12 cellular contexts compared by ENCODE assay signal in genomic region chr9:21800931-21801682, GRCh38. TPM values are rescaled to one million over a fixed set of nuclear protein-coding genes. Genes with fewer than 3 reads are reported as not detected.
DNase-seq lines count a peak whose midpoint lies in the region; ATAC-seq, FAIRE-seq and TF ChIP-seq lines count a peak whose summit lies in the region.
"Had no signal": no experiment of that assay in that cellular context is flagged by ENCODE, and none has a peak within 500 bp of the region (broad histone marks: within the 10 kb centered on the region; RNA-seq: fewer than 3 reads in every experiment).

No MANE protein-coding gene starts in this region.

- H3K4me1 ChIP-seq in heart right ventricle (peaks cover 0 to 42% (median 22%) of the 10 kb centered on the region in 9 donors), mucosa of stomach (ENCODE audit: control insufficient read depth, insufficient read depth, low read length) (peaks cover 11% of the 10 kb centered on the region), urinary bladder (ENCODE audit: insufficient read depth) (no peaks in the 10 kb centered on the region)

- H3K9me3 ChIP-seq in heart right ventricle, result no peaks in the 10 kb centered on the region
- H3K9me3 ChIP-seq in mucosa of stomach (ENCODE audit: control insufficient read depth, low read length), result no peaks in the 10 kb centered on the region
- H3K9me3 ChIP-seq: neutrophil had no signal

- intact Hi-C loops in heart right ventricle (cut with DNase I) (loop anchor here in 4 of 10 donors (5.0 to 10.0 kb wide), 3 partner anchors 194 to 469 kb away; partner anchors contain the start of genes CDKN2A (in 1 of the 4) and CDKN2B-AS1 (in 1 of the 4)), left cardiac atrium (cut with DNase I) (no loop called here)

- H3K4me3 ChIP-seq in heart right ventricle (peak overlapping the region; percentile 54 to 94 (median 80)), bronchial epithelial cell (ENCODE audit: low read depth, low read length) (peak overlapping the region; percentile 67), mucosa of stomach (ENCODE audit: low read length) (peak overlapping the region; percentile 43), urinary bladder (ENCODE audit: low read depth, low read length) (peak overlapping the region; percentile 86)

- H3K36me3 ChIP-seq in heart right ventricle (peaks cover 0 to 6% (median 0%) of the 10 kb centered on the region in 9 donors), bronchial epithelial cell (ENCODE audit: control insufficient read depth, insufficient read depth, low read length) (peaks cover 1% of the 10 kb centered on the region), mucosa of stomach (ENCODE audit: control insufficient read depth, insufficient read depth, low read length) (no peaks in the 10 kb centered on the region), urinary bladder (ENCODE audit: insufficient read depth) (no peaks in the 10 kb centered on the region)
- H3K36me3 ChIP-seq: neutrophil had no signal

- H3K9ac ChIP-seq in mucosa of stomach (ENCODE audit: low read length), result peak overlapping the region; percentile 74

- H3K27ac ChIP-seq in heart right ventricle (peak overlapping the region in 4 of 10 donors; percentile 87 to 91 (median 89)), urinary bladder (ENCODE audit: low read depth) (peak overlapping the region; percentile 92)
- H3K27ac ChIP-seq: neutrophil had no signal

- no peak for ATAC-seq in heart right ventricle
- ATAC-seq in left cardiac atrium, result no peak
- ATAC-seq in GM21723 (IDR thresholded peaks at IDR 0.05; ENCODE audit: unreplicated experiment), result no peak

- H3K27me3 ChIP-seq in heart right ventricle (peaks cover 0 to 29% (median 13%) of the 10 kb centered on the region in 7 donors), bronchial epithelial cell (ENCODE audit: control insufficient read depth, insufficient read depth, low read length) (no peaks in the 10 kb centered on the region), mucosa of stomach (ENCODE audit: control insufficient read depth, insufficient read depth, low read length) (peaks cover 3% of the 10 kb centered on the region)

- FAIRE-seq in bronchial epithelial cell (lab: Jason Lieb, UNC), result no peak

- DNase-seq in heart right ventricle, result no peak
- DNase-seq in left cardiac atrium, result no peak
- peak; percentile 12 for DNase-seq in bronchial epithelial cell (ENCODE audit: low read depth)
- no peak for DNase-seq in NCI-H1436 treated with DMSO at 0.1 percent for 48 hours (lab: John Stamatoyannopoulos, UW)
- DNase-seq in cerebellar nuclear complex (lab: John Stamatoyannopoulos, UW), result no peak
- DNase-seq: activated gamma-delta T cell treated with Interleukin-2 at 50 U/mL for 16 hours, GOT3, NCI-H2107 had no signal

- 72 to 80% methylated on average over 11 of the region's 11 CpGs for WGBS in heart right ventricle, 2 donors
- 74% methylated on average over 11 of the region's 11 CpGs for WGBS in urinary bladder

- TF ChIP-seq CTCF in heart right ventricle (IDR thresholded peaks at IDR 0.05) (no peak), bronchial epithelial cell (IDR thresholded peaks at IDR 0.05; ENCODE audit: insufficient read depth, low read length, severe bottlenecking) (no peak)

RNA-seq across cellular contexts. Expression of gene MTAP, which starts 1.3 kb away (rescaled TPM):
- total RNA-seq in heart right ventricle (10 to 100 TPM; 14.7 to 26.2 (median 21.4) TPM), left cardiac atrium (10 to 100 TPM; 19.6 to 21.3 TPM), bronchial epithelial cell (35.7 and 44.8 TPM in 2 replicates), urinary bladder (35.3 TPM)
- polyA plus RNA-seq in heart right ventricle (1 to 10 TPM; 4.9 to 8.3 TPM), urinary bladder (15.2 TPM)
